In genomic region chr6:106976270-106976669, GRCh38 we compare ENCODE assay signal across 15 cellular contexts. TPM values are rescaled to one million over a fixed set of nuclear protein-coding genes. Genes with fewer than 3 reads are reported as not detected.
DNase-seq lines count a peak whose midpoint lies in the region; ATAC-seq, FAIRE-seq and TF ChIP-seq lines count a peak whose summit lies in the region.
"Had no signal": no experiment of that assay in that cellular context is flagged by ENCODE, and none has a peak within 500 bp of the region (broad histone marks: within the 10 kb centered on the region; RNA-seq: fewer than 3 reads in every experiment).

No MANE protein-coding gene starts in this region.

- peaks cover 31% of the 10 kb centered on the region for H3K36me3 ChIP-seq in DOHH2 (ENCODE audit: control insufficient read depth, low read length)
- H3K36me3 ChIP-seq in OCI-LY3 (replicated peaks; ENCODE audit: low read depth, low read length), result no peaks in the 10 kb centered on the region
- peaks cover 7% of the 10 kb centered on the region for H3K36me3 ChIP-seq in neuron (ENCODE audit: insufficient read depth, low read length)
- H3K36me3 ChIP-seq: SJCRH30 had no signal

- no peak for ATAC-seq in GM21423 (IDR thresholded peaks at IDR 0.05; ENCODE audit: unreplicated experiment)
- ATAC-seq: naive thymus-derived CD4-positive, alpha-beta T cell had no signal

- H3F3A ChIP-seq in DOHH2 (ENCODE audit: control insufficient read depth, insufficient read depth), result peaks cover 13% of the 10 kb centered on the region

- H4K20me1 ChIP-seq in DOHH2 (ENCODE audit: control insufficient read depth, insufficient read depth, low read depth, low read length) (peaks cover 19% of the 10 kb centered on the region), OCI-LY3 (ENCODE audit: insufficient read depth, low read length) (peaks cover 10% of the 10 kb centered on the region; the same call in 1 of the 2 replicates)

- H3K27ac ChIP-seq in DOHH2 (ENCODE audit: low read depth, low read length) (no peak overlapping the region), OCI-LY3 (ENCODE audit: low read length) (no peak overlapping the region)
- H3K27ac ChIP-seq: SJCRH30 had no signal

- no peak for DNase-seq in epithelial cell of proximal tubule (ENCODE audit: low read depth)
- DNase-seq in amygdala (lab: John Stamatoyannopoulos, UW), result no peak
- no peak for DNase-seq in urothelium cell line (ENCODE audit: low spot score)
- no peak for DNase-seq in SIG-M5 (lab: John Stamatoyannopoulos, UW)
- DNase-seq: CD4-positive, CD25-positive, alpha-beta regulatory T cell; naive thymus-derived CD4-positive, alpha-beta T cell; NCI-H1436 treated with DMSO at 0.1 percent for 48 hours; substantia nigra had no signal

- H3K9me2 ChIP-seq in DOHH2 (replicated peaks; ENCODE audit: control insufficient read depth, low read length), result no peaks in the 10 kb centered on the region

- H3K9me3 ChIP-seq in DOHH2 (ENCODE audit: control insufficient read depth, insufficient read depth, low read length), result no peaks in the 10 kb centered on the region
- no peaks in the 10 kb centered on the region for H3K9me3 ChIP-seq in OCI-LY3 (ENCODE audit: insufficient read depth, low read length)
- no peaks in the 10 kb centered on the region for H3K9me3 ChIP-seq in neuron (ENCODE audit: low read length)
- H3K9me3 ChIP-seq: SJCRH30 had no signal

- peaks cover 38% of the 10 kb centered on the region for H3K4me1 ChIP-seq in DOHH2 (ENCODE audit: control insufficient read depth, low read length)
- H3K4me1 ChIP-seq in OCI-LY3 (ENCODE audit: low read length), result peaks cover 16% of the 10 kb centered on the region
- H3K4me1 ChIP-seq in neuron (ENCODE audit: insufficient read depth, low read length), result peaks cover 7% of the 10 kb centered on the region
- H3K4me1 ChIP-seq: SJCRH30 had no signal

- peak overlapping the region; percentile 91 for H3K4me3 ChIP-seq in DOHH2 (ENCODE audit: low read length)
- peak overlapping the region; percentile 98 for H3K4me3 ChIP-seq in OCI-LY3 (ENCODE audit: low read length)
- H3K4me3 ChIP-seq in epithelial cell of proximal tubule (ENCODE audit: low read depth, low read length), result peak overlapping the region; percentile 83
- peak overlapping the region; percentile 86 for H3K4me3 ChIP-seq in neuron (ENCODE audit: low read length)

- H3K79me2 ChIP-seq in DOHH2 (ENCODE audit: control insufficient read depth, low read length) (peaks cover 38% of the 10 kb centered on the region), OCI-LY3 (ENCODE audit: low read length) (peaks cover 21% of the 10 kb centered on the region)

- no peak for FAIRE-seq in urothelium cell line (lab: Jason Lieb, UNC)
- FAIRE-seq: colon, islet of Langerhans had no signal

- TF ChIP-seq CTCF in DOHH2 (IDR thresholded peaks at IDR 0.05; ENCODE audit: low read depth, low read length, poor library complexity, severe bottlenecking) (no peak), OCI-LY3 (IDR thresholded peaks at IDR 0.05; ENCODE audit: low read depth, low read length) (no peak), epithelial cell of proximal tubule (conservative IDR thresholded peaks at IDR 0.05; ENCODE audit: low read depth, low read length) (no peak)

- no peaks in the 10 kb centered on the region for H3K27me3 ChIP-seq in DOHH2 (ENCODE audit: control insufficient read depth, low read length)
- H3K27me3 ChIP-seq in OCI-LY3 (ENCODE audit: low read depth, low read length), result no peaks in the 10 kb centered on the region; the same call in 1 of the 2 replicates
- peaks cover 2% of the 10 kb centered on the region for H3K27me3 ChIP-seq in neuron (ENCODE audit: insufficient read depth, low read length)

- peak overlapping the region; percentile 79 for H3K9ac ChIP-seq in OCI-LY3 (ENCODE audit: low read length)

- H2AFZ ChIP-seq in OCI-LY3 (ENCODE audit: low read depth, low read length) (no peak overlapping the region), neuron (ENCODE audit: low read depth, low read length) (peak overlapping the region; percentile 97)

- H3K4me2 ChIP-seq in DOHH2 (ENCODE audit: low read length) (peak overlapping the region; percentile 90), OCI-LY3 (ENCODE audit: low read length) (peak overlapping the region; percentile 93)

RNA-seq across cellular contexts. Expression of gene CD24, which starts 1.7 kb away (rescaled TPM):
- 679 and 1,068 TPM in 2 replicates for total RNA-seq in epithelial cell of proximal tubule

RNA-seq across cellular contexts. Expression of gene MTRES1, which starts 51.7 kb away (rescaled TPM):
- total RNA-seq in epithelial cell of proximal tubule, result 7.7 and 15.0 TPM in 2 replicates
